ENCODE assay signal across 26 cellular contexts in the genomic region with DNA sequence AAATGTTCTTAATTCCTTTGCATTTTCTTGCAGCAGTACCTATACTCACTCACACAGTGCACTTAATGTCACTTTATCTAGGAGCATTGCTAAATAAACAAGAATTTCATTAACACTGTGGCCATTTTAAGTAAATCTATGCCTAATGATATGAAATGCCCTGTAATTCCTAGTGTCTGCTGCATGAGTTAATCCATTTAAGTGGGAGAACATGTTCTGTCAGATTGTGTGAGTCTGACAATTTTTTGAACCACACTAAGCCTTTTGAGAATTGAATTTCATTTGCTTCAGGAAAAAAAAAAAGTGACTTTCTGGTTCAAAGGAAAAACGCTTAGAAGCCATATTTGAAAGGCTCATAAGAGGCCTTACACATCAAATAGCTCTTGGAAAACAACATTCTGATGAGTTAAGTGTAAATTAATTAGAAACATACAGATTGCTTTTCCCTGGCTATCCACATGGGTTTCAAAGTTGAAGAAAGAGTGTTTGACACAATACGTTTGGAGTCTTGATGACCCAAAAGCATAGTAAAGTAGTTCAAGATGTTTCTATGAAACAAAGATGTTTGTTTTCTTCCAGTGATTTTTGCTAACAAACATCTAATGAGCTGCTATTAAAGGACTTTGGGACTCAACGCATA.
"Had no signal": no experiment of that assay in that cellular context is flagged by ENCODE, and none has a peak within 500 bp of the region (broad histone marks: within the 10 kb centered on the region; RNA-seq: fewer than 3 reads in every experiment).

No MANE protein-coding gene starts in this region.

- H3K4me3 ChIP-seq: coronary artery, esophagus squamous epithelium, gastrocnemius medialis, lung, mucosa of descending colon, neural progenitor cell, sigmoid colon, spleen, thoracic aorta, tibial nerve, upper lobe of left lung had no signal

- H3K36me3 ChIP-seq: esophagus squamous epithelium, gastrocnemius medialis, neural progenitor cell, sigmoid colon, spleen, thoracic aorta, tibial nerve, upper lobe of left lung had no signal

- DNase-seq: dermis blood vessel endothelial cell; effector memory CD4-positive, alpha-beta T cell; erythroblast; esophagus squamous epithelium; gastrocnemius medialis; head of caudate nucleus; kidney; mesenchymal stem cell; mucosa of descending colon; naive B cell; right cardiac atrium; sigmoid colon; spleen; stimulated activated CD4-positive, alpha-beta T cell treated with anti-CD3 and anti-CD28 coated beads, Interleukin-15, amount 100 ng/mL, for 24 hours; stimulated activated CD4-positive, alpha-beta T cell treated with anti-CD3 and anti-CD28 coated beads, Interleukin-2, amount 100 ng/mL, for 48 hours; stimulated activated naive B cell treated with anti-CD40 and anti-IgM and Interleukin-4, amounts not matched to agents 10 μg/mL and 1 μg/mL and 100 μg/mL, for 72 hours; upper lobe of left lung had no signal

- H3K4me2 ChIP-seq: neural progenitor cell had no signal

- H3K9me3 ChIP-seq: esophagus squamous epithelium, gastrocnemius medialis, mucosa of descending colon, sigmoid colon, spleen, thoracic aorta, tibial nerve, upper lobe of left lung had no signal

- H3K9ac ChIP-seq: neural progenitor cell, parathyroid adenoma had no signal

- H2AFZ ChIP-seq: neural progenitor cell, parathyroid adenoma had no signal

- H3K27ac ChIP-seq: coronary artery, esophagus squamous epithelium, gastrocnemius medialis, neural progenitor cell, parathyroid adenoma, sigmoid colon, spleen, thoracic aorta, tibial nerve, upper lobe of left lung had no signal

- FAIRE-seq: kidney, urothelium cell line had no signal

- ATAC-seq: gastrocnemius medialis; left lobe of liver; mucosa of descending colon; natural killer cell treated with Interleukin-12 subunit alpha and Interleukin-12 subunit beta and Interleukin-15 and Interleukin-18, amount 100 ng/mL, for 72 hours; right cardiac atrium; stimulated activated naive B cell treated with anti-CD40 and anti-IgM and Interleukin-4, amounts not matched to agents 10 μg/mL and 1 μg/mL and 100 μg/mL, for 72 hours had no signal

- H3K27me3 ChIP-seq: esophagus squamous epithelium, gastrocnemius medialis, neural progenitor cell, sigmoid colon, spleen, tibial nerve, upper lobe of left lung had no signal

- H3K4me1 ChIP-seq: esophagus squamous epithelium, gastrocnemius medialis, parathyroid adenoma, sigmoid colon, spleen, tibial nerve had no signal

- H3K79me2 ChIP-seq: parathyroid adenoma had no signal
